Comparison of ENCODE assay signal across 18 cellular contexts in the genomic region with DNA sequence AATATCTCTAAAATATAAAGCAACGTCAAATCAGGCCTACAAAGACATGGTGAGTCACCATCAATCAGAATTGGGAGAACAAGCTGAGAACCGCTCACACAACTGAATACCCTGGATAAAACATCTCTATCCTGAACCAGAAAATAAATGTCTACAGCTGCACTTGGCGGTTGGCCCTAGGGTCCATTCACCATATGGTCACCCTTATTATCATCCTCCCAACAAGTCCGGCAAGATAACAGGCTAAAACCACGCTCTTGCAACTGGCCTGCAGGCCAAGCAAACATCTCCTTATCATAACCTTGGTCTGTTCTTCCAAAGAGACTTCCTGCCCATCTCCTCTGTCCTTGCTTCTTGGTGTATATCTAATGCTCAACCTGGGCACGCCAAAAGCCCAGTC.
DNase-seq lines count a peak whose midpoint lies in the region; ATAC-seq and TF ChIP-seq lines count a peak whose summit lies in the region.
"Had no signal": no experiment of that assay in that cellular context is flagged by ENCODE, and none has a peak within 500 bp of the region (broad histone marks: within the 10 kb centered on the region; RNA-seq: fewer than 3 reads in every experiment).

No MANE protein-coding gene starts in this region.

- H3K4me1 Mint-ChIP-seq in WTC11: no peaks in the 10 kb centered on the region
- H3K4me1 Mint-ChIP-seq in activated naive CD4-positive, alpha-beta T cell treated with anti-CD3 and anti-CD28 coated beads for 36 hours (ENCODE audit: low read depth): no peaks in the 10 kb centered on the region
- H3K4me1 Mint-ChIP-seq: CD4-positive, alpha-beta memory T cell; GM23338 had no signal

- 0 out of 2 replicates have a peak overlapping the region, but pooled peaks have one; percentile 29 for H3K27ac Mint-ChIP-seq in WTC11
- H3K27ac Mint-ChIP-seq in activated naive CD4-positive, alpha-beta T cell treated with anti-CD3 and anti-CD28 coated beads for 36 hours: no peak overlapping the region
- H3K27ac Mint-ChIP-seq: CD4-positive, alpha-beta memory T cell; GM23338 had no signal

- H3K4me3 Mint-ChIP-seq in WTC11: no peak overlapping the region
- no peak overlapping the region for H3K4me3 Mint-ChIP-seq in activated naive CD4-positive, alpha-beta T cell treated with anti-CD3 and anti-CD28 coated beads for 36 hours
- H3K4me3 Mint-ChIP-seq: CD4-positive, alpha-beta memory T cell; GM23338 had no signal

- peaks cover 3% of the 10 kb centered on the region for H3K27me3 Mint-ChIP-seq in WTC11 (ENCODE audit: low read depth)
- no peaks in the 10 kb centered on the region for H3K27me3 Mint-ChIP-seq in activated naive CD4-positive, alpha-beta T cell treated with anti-CD3 and anti-CD28 coated beads for 36 hours (ENCODE audit: low read depth)
- H3K27me3 Mint-ChIP-seq: CD4-positive, alpha-beta memory T cell had no signal

- CTCF ChIA-PET in WTC11 (lab: Charles Lee): interaction anchor here (0.9 kb wide), 1 partner anchor 176 kb away, joined by 3 read pairs; no protein-coding TSS in a partner anchor
- CTCF ChIA-PET in activated naive CD4-positive, alpha-beta T cell treated with anti-CD3 and anti-CD28 coated beads for 36 hours (lab: Charles Lee): no interaction called here

- DNase-seq in DMS 273 (lab: John Stamatoyannopoulos, UW; ENCODE audit: unreplicated experiment): peak; percentile 47
- peak; percentile 25 for DNase-seq in NCI-H69 (lab: John Stamatoyannopoulos, UW)
- no peak for DNase-seq in WTC11 (ENCODE audit: low spot score)
- DNase-seq in fibroblast of peridontal ligament (ENCODE audit: extremely low read depth): peak; percentile 3
- no peak for DNase-seq in activated naive CD4-positive, alpha-beta T cell treated with anti-CD3 and anti-CD28 coated beads for 36 hours
- no peak for DNase-seq in activated CD8-positive, alpha-beta memory T cell treated with anti-CD3 and anti-CD28 coated beads, Interleukin-2, amount 50 U/mL, for 48 hours
- DNase-seq: ACHN; BE2C; CD4-positive, alpha-beta memory T cell; DMS53; DND-41; EL; HCEC 1CT; IMR-90; KBM-7 had no signal

- H3K36me3 Mint-ChIP-seq in WTC11: peaks cover 12% of the 10 kb centered on the region
- H3K36me3 Mint-ChIP-seq in activated naive CD4-positive, alpha-beta T cell treated with anti-CD3 and anti-CD28 coated beads for 36 hours (ENCODE audit: low read depth): no peaks in the 10 kb centered on the region
- H3K36me3 Mint-ChIP-seq: CD4-positive, alpha-beta memory T cell had no signal

- POLR2A ChIA-PET in WTC11 (lab: Charles Lee): no interaction called here

- TF ChIP-seq CTCF in WTC11 (IDR thresholded peaks at IDR 0.05): no peak

- intact Hi-C loops in activated naive CD4-positive, alpha-beta T cell treated with anti-CD3 and anti-CD28 coated beads for 36 hours (cut with micrococcal nuclease): no loop called here

- no peaks in the 10 kb centered on the region for H3K9me3 Mint-ChIP-seq in WTC11
- H3K9me3 Mint-ChIP-seq in activated naive CD4-positive, alpha-beta T cell treated with anti-CD3 and anti-CD28 coated beads for 36 hours: peaks cover 11% of the 10 kb centered on the region

- ATAC-seq in WTC11 (no peak), GM19328 (IDR thresholded peaks at IDR 0.05; ENCODE audit: unreplicated experiment) (no peak), GM18870 (IDR thresholded peaks at IDR 0.05; ENCODE audit: unreplicated experiment) (no peak)
- ATAC-seq: GM23338 had no signal

TF ChIP-seq in WTC11, 78 proteins besides CTCF, POLR2A, EP300 and RAD21:
- TF ChIP-seq TEAD4 (CRISPR knock-in tag; IDR thresholded peaks at IDR 0.05) (no peak), SP1 (CRISPR knock-in tag; conservative IDR thresholded peaks at IDR 0.05) (no peak)
- TF ChIP-seq, protein P1, sequence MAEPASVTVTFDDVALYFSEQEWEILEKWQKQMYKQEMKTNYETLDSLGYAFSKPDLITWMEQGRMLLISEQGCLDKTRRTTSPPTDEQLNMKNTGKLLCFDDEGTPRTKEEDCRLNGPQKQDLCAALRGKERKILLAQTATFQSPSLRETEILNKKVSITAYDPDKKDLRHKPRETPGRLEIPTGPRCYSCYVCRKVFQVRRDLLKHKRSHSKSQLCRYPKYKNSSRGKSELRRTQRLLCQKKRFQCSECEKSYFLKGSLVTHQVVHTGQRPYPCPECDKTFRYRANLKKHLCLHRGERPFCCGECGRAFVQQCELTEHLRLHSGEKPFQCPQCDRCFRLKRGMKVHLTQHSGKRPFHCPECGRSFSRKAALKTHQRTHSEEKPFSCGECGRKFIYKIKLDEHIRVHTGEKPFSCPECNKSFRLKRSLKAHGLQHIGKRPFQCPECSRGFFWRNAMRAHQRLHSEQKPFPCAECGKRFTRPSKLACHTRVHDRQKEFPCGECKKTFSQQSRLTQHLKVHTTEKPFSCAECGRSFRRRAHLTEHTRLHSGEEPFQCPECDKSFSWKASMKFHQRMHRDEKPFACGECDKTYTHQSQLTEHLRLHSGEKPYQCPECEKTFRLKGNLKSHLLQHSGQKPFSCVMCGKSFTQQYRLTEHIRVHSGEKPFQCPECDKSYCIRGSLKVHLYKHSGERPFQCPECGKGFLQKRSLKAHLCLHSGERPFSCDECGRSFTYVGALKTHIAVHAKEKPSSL (CRISPR knock-in tag; conservative IDR thresholded peaks at IDR 0.05): no peak

Comparison
In these comparisons a context has a peak if more than half of its experiments do, and no peak if none do; other contexts are left out.
1. DNase-seq: peak in DMS 273 (single experiment), NCI-H69 (single experiment) and fibroblast of peridontal ligament (single experiment); none in WTC11 (single experiment), activated naive CD4-positive, alpha-beta T cell treated with anti-CD3 and anti-CD28 coated beads for 36 hours (single experiment) and activated CD8-positive, alpha-beta memory T cell treated with anti-CD3 and anti-CD28 coated beads, Interleukin-2, amount 50 U/mL, for 48 hours (single experiment).